ENCODE assay signal across 11 cellular contexts in genomic region chr6:44238687-44239350, GRCh38. TPM values are rescaled to one million over a fixed set of nuclear protein-coding genes. Genes with fewer than 3 reads are reported as not detected.
DNase-seq lines count a peak whose midpoint lies in the region; ATAC-seq, FAIRE-seq and TF ChIP-seq lines count a peak whose summit lies in the region.
"Had no signal": no experiment of that assay in that cellular context is flagged by ENCODE, and none has a peak within 500 bp of the region (broad histone marks: within the 10 kb centered on the region; RNA-seq: fewer than 3 reads in every experiment).

No MANE protein-coding gene starts in this region.

- 77% methylated on average over 7 of the region's 7 CpGs; no CpG with 5 or more reads in 1 of the 2 experiments for WGBS in H1 (ENCODE audit: extremely low coverage in 1 of 2, insufficient coverage in 1 of 2, insufficient read length in 1 of 2, insufficient replicate concordance in 2 of 2, low coverage in 1 of 2, low lambda C conversion rate in 2 of 2, missing lambda C conversion rate in 1 of 2), 2 experiments

- H3K27me3 ChIP-seq in Caco-2 (replicated peaks; ENCODE audit: control insufficient read depth, insufficient read depth, low read length) (no peaks in the 10 kb centered on the region), RWPE2 (ENCODE audit: insufficient read depth, poor library complexity, severe bottlenecking) (no peaks in the 10 kb centered on the region), H1 (replicated peaks in 1 of 4; ENCODE audit: control insufficient read depth in 3 of 4, extremely low read depth in 1 of 4, insufficient read depth in 3 of 4, low read length in 3 of 4) (no peaks in the 10 kb centered on the region; a peak in 1 of 7 replicates), osteoblast (ENCODE audit: insufficient read depth, low read length) (no peaks in the 10 kb centered on the region)

- H3K4me3 Mint-ChIP-seq in Caco-2 (ENCODE audit: unreplicated experiment) = peak overlapping the region; percentile 89

- no peak for FAIRE-seq in H1 (lab: Jason Lieb, UNC)

- no peak overlapping the region for H2BK20ac ChIP-seq in H1 (ENCODE audit: low read length)

- H3K18ac ChIP-seq in H1 (ENCODE audit: extremely low read depth, low read length) = no peak overlapping the region

- H4K20me1 ChIP-seq in H1 (replicated peaks in 1 of 2; ENCODE audit: control insufficient read depth in 1 of 2, insufficient read depth in 2 of 2, low read length in 2 of 2) (peaks cover 2% of the 10 kb centered on the region in 2 experiments), osteoblast (ENCODE audit: insufficient read depth, low read length) (no peaks in the 10 kb centered on the region)

- H3K79me1 ChIP-seq in H1 (ENCODE audit: low read depth, low read length) = no peaks in the 10 kb centered on the region

- H3K4me3 ChIP-seq in Caco-2 (ENCODE audit: low read depth, low read length) (no peak overlapping the region), RWPE2 (ENCODE audit: severe bottlenecking) (no peak overlapping the region), H1 (ENCODE audit: extremely low read depth in 1 of 4, insufficient read depth in 2 of 4, low read depth in 3 of 4, low read length in 4 of 4) (no peak overlapping the region), osteoblast (ENCODE audit: insufficient read depth, low read length) (no peak overlapping the region)

- H3K36me3 ChIP-seq in Caco-2 (ENCODE audit: control insufficient read depth, insufficient read depth, low read length) (no peaks in the 10 kb centered on the region), RWPE2 (ENCODE audit: low read depth) (peaks cover 7% of the 10 kb centered on the region; the same call in 1 of the 2 replicates), H1 (ENCODE audit: control insufficient read depth in 2 of 4, insufficient read depth in 4 of 4, low read length in 3 of 4) (peaks cover 6 to 11% (median 8%) of the 10 kb centered on the region in 4 experiments; a peak in 6 of 8 replicates), osteoblast (ENCODE audit: insufficient read depth, low read length) (no peaks in the 10 kb centered on the region)

- intact Hi-C loops in Caco-2 (cut with micrococcal nuclease; ENCODE audit: unreplicated experiment) = loop anchor here (1.0 kb wide), 1 partner anchor 143 kb away; no protein-coding TSS in a partner anchor

- H3K4me1 ChIP-seq in Caco-2 (peaks cover 19% of the 10 kb centered on the region), RWPE2 (ENCODE audit: insufficient read depth, poor library complexity, severe bottlenecking) (peaks cover 7% of the 10 kb centered on the region), H1 (replicated peaks in 1 of 4; ENCODE audit: control insufficient read depth in 3 of 4, insufficient read depth in 4 of 4, low read length in 3 of 4) (peaks cover 4 to 13% (median 9%) of the 10 kb centered on the region in 4 experiments; a peak in 6 of 7 replicates), osteoblast (ENCODE audit: insufficient read depth, low read length) (peaks cover 31% of the 10 kb centered on the region)

- H2AK5ac ChIP-seq in H1 (ENCODE audit: low read depth, low read length) = 0 out of 2 replicates have a peak overlapping the region, but pooled peaks have one; percentile 6

- peaks cover 14% of the 10 kb centered on the region for H3K36me3 Mint-ChIP-seq in Caco-2 (ENCODE audit: insufficient read depth, unreplicated experiment)

- no peak overlapping the region for H3K27ac Mint-ChIP-seq in Caco-2 (ENCODE audit: unreplicated experiment)

- no peak overlapping the region for H3K9ac ChIP-seq in H1 (replicated peaks in 1 of 4; ENCODE audit: extremely low read depth in 1 of 4, low read depth in 3 of 4, low read length in 3 of 4)

- no peak overlapping the region for H2BK12ac ChIP-seq in H1 (ENCODE audit: low read depth, low read length)

- H3K9me3 Mint-ChIP-seq in Caco-2 (ENCODE audit: unreplicated experiment) = no peaks in the 10 kb centered on the region

- H3K56ac ChIP-seq in H1 (replicated peaks; ENCODE audit: insufficient read length, low read depth, low read length) = no peak overlapping the region

- H4K8ac ChIP-seq in H1 (ENCODE audit: extremely low read depth, insufficient read depth, low read length) = no peak overlapping the region

- peak; percentile 38 to 40; a peak in 2 of 3 replicates for TF ChIP-seq POLR2A in H1 (IDR thresholded peaks at IDR 0.05; ENCODE audit: control extremely low read depth in 1 of 2, low read depth in 2 of 2, low read length in 2 of 2)

- H3K23me2 ChIP-seq in H1 (ENCODE audit: low read depth, low read length) = peaks cover 4% of the 10 kb centered on the region; the same call in 1 of the 2 replicates

- no peak overlapping the region for H4K5ac ChIP-seq in H1 (ENCODE audit: insufficient read length, low read depth, low read length)

- no peak for ATAC-seq in RWPE2 (ENCODE audit: low read depth)
- no peak for ATAC-seq in GM21381 (IDR thresholded peaks at IDR 0.05; ENCODE audit: unreplicated experiment)

- H3K4me2 ChIP-seq in H1 (ENCODE audit: insufficient read depth in 1 of 2, low read depth in 2 of 2, low read length in 2 of 2) (peak overlapping the region; percentile 25 to 84; a peak in 1 of 4 replicates), osteoblast (ENCODE audit: insufficient read depth, low read length) (no peak overlapping the region)

- BruUV-seq in Caco-2 (replicated peaks; lab: Mats Ljungman, UMichigan) = no TSS peak

- no peak for TF ChIP-seq RAD21 in H1 (IDR thresholded peaks at IDR 0.05 in 1 of 2, conservative IDR thresholded peaks at IDR 0.05 in 1 of 2; ENCODE audit: low read depth in 2 of 2, low read length in 2 of 2)

- DNase-seq in Caco-2 = no peak
- DNase-seq in RWPE2 (ENCODE audit: low spot score) = no peak
- no peak for DNase-seq in H1 (ENCODE audit: low read depth in 1 of 2, low spot score in 2 of 2)
- DNase-seq in osteoblast (ENCODE audit: insufficient read length, low spot score, missing footprints) = peak; percentile 15
- DNase-seq in NCI-H2227 treated with DMSO at 0.1 percent for 48 hours (lab: John Stamatoyannopoulos, UW) = no peak
- no peak for DNase-seq in amniotic stem cell (lab: John Stamatoyannopoulos, UW)
- DNase-seq in SIG-M5 (lab: John Stamatoyannopoulos, UW) = no peak
- DNase-seq: dermis blood vessel endothelial cell had no signal

- no peak for TF ChIP-seq EP300 in H1 (IDR thresholded peaks at IDR 0.05; ENCODE audit: borderline replicate concordance in 1 of 2, low read depth in 2 of 2, low read length in 2 of 2)

- H2AFZ ChIP-seq in H1 (ENCODE audit: low read length) = no peak overlapping the region
- no peak overlapping the region for H2AFZ ChIP-seq in osteoblast (ENCODE audit: low read length)

- no peak overlapping the region for H3K4ac ChIP-seq in H1 (replicated peaks; ENCODE audit: insufficient read length, low read depth, low read length)

- no peak overlapping the region for H3K23ac ChIP-seq in H1 (ENCODE audit: insufficient read length)

- H3K27ac ChIP-seq in RWPE2 (ENCODE audit: poor library complexity, severe bottlenecking) (peak overlapping the region; percentile 64), H1 (ENCODE audit: low read depth, low read length) (no peak overlapping the region), osteoblast (ENCODE audit: low read depth, low read length) (peak overlapping the region; percentile 60)
- H3K27ac ChIP-seq: KMS-11 had no signal

- no peaks in the 10 kb centered on the region for H3K79me2 ChIP-seq in H1 (ENCODE audit: control insufficient read depth in 1 of 2, insufficient read depth in 2 of 2, low read length in 2 of 2)
- H3K79me2 ChIP-seq in osteoblast (ENCODE audit: insufficient read depth, low read length) = no peaks in the 10 kb centered on the region

- H2BK15ac ChIP-seq in H1 (ENCODE audit: low read length) = no peak overlapping the region

- no peak overlapping the region for H2BK120ac ChIP-seq in H1 (replicated peaks; ENCODE audit: low read depth, low read length)

- H4K91ac ChIP-seq in H1 (replicated peaks; ENCODE audit: insufficient read length, low read length) = no peak overlapping the region

- H3K4me1 Mint-ChIP-seq in Caco-2 (ENCODE audit: low read depth, unreplicated experiment) = peaks cover 8% of the 10 kb centered on the region

- no peak overlapping the region for H3K14ac ChIP-seq in H1 (ENCODE audit: insufficient read length)

- no peaks in the 10 kb centered on the region for H3K27me3 Mint-ChIP-seq in Caco-2 (ENCODE audit: insufficient read depth, unreplicated experiment)

- POLR2A ChIA-PET in Caco-2 (lab: Charles Lee) = no interaction called here
- POLR2A ChIA-PET in H1 (lab: Charles Lee; ENCODE audit: partially characterized antibody) = interaction anchor here (1.0 to 21.0 kb wide), 6 partner anchors 7 to 66 kb away, joined by 3 to 581 read pairs (median 49); partner anchors contain the start of genes HSP90AB1, SLC29A1 and SLC35B2

- no peak overlapping the region for H2BK5ac ChIP-seq in H1 (ENCODE audit: low read depth, low read length)

- CTCF ChIA-PET in Caco-2 (lab: Charles Lee) = interaction anchor here (0.6 kb wide), 1 partner anchor 16 kb away, joined by 3 read pairs; the partner anchor contains the start of gene SLC29A1
- CTCF ChIA-PET in H1 (lab: Charles Lee; ENCODE audit: partially characterized antibody) = interaction anchor here (0.7 to 5.6 kb wide), 6 partner anchors 8 to 143 kb away, joined by 3 to 129 read pairs (median 3); partner anchors contain the start of genes HSP90AB1 and SLC29A1

- H3K9me3 ChIP-seq in Caco-2 (no peaks in the 10 kb centered on the region), RWPE2 (ENCODE audit: severe bottlenecking) (no peaks in the 10 kb centered on the region), H1 (ENCODE audit: insufficient read depth in 2 of 2, low read depth in 1 of 2, low read length in 1 of 2) (no peaks in the 10 kb centered on the region), osteoblast (ENCODE audit: low read depth, low read length) (no peaks in the 10 kb centered on the region)

- no peak for TF ChIP-seq CTCF in Caco-2 (IDR thresholded peaks at IDR 0.05; ENCODE audit: insufficient read depth in 1 of 2, low read depth in 1 of 2, low read length in 1 of 2, severe bottlenecking in 1 of 2, unreplicated experiment in 1 of 2)
- TF ChIP-seq CTCF in RWPE2 (IDR thresholded peaks at IDR 0.05; ENCODE audit: poor library complexity, severe bottlenecking) = no peak
- no peak for TF ChIP-seq CTCF in H1 (IDR thresholded peaks at IDR 0.05; ENCODE audit: control extremely low read depth in 1 of 3, insufficient read depth in 1 of 3, low read depth in 1 of 3, low read length in 3 of 3)
- TF ChIP-seq CTCF in osteoblast (IDR thresholded peaks at IDR 0.05; ENCODE audit: extremely low read depth, low read depth, low read length) = no peak

RNA-seq across cellular contexts. Expression of gene HSP90AB1, which starts 8.1 kb away (rescaled TPM):
- total RNA-seq in Caco-2 (2022) = 967 and 1,046 TPM in 2 replicates
- total RNA-seq in H1 (2021; fragmentation: NEBNext Ultra II Directional; extraction: Animal tissue kit (Norgen Biotek cat#: 25700)) = 2,224 and 2,297 TPM in 2 replicates
- polyA plus RNA-seq in H1 (2011; rRNA removed) = 1,244 and 1,564 TPM in 2 replicates
- polyA plus RNA-seq in H1 (2011; cell fraction: cytosol; rRNA removed) = 1,987 TPM
- polyA plus RNA-seq in H1 (2011; cell fraction: nucleus; rRNA removed) = 1,165 TPM
- 2,191 to 2,644 TPM (median 2,404 TPM) in 4 replicates for polyA plus RNA-seq in H1 (2012, experiment 1 of 2)
- 384 TPM for polyA plus RNA-seq in H1 (2012, experiment 2 of 2)
- polyA plus RNA-seq in H1 (2013, experiment 1 of 2) = 1,706 TPM
- 1,654 TPM for polyA plus RNA-seq in H1 (2013, experiment 2 of 2)
- 1,724 and 1,899 TPM in 2 replicates for polyA minus RNA-seq in H1 (2011; rRNA and poly(A)+ RNA removed)
- 850 TPM for polyA minus RNA-seq in H1 (2011; cell fraction: cytosol; rRNA and poly(A)+ RNA removed)
- polyA minus RNA-seq in H1 (2011; cell fraction: nucleus; rRNA and poly(A)+ RNA removed) = 610 TPM
- total RNA-seq in osteoblast = 676 and 702 TPM in 2 replicates

RNA-seq across cellular contexts. Expression of gene SLC29A1, which starts 15.4 kb away (rescaled TPM):
- total RNA-seq in Caco-2 (2022) (80.7 and 81.3 TPM in 2 replicates), osteoblast (8.0 and 10.0 TPM in 2 replicates)
- total RNA-seq in H1 (2021; fragmentation: NEBNext Ultra II Directional; extraction: Animal tissue kit (Norgen Biotek cat#: 25700)) = 187 and 196 TPM in 2 replicates
- 558 and 626 TPM in 2 replicates for polyA plus RNA-seq in H1 (2011; rRNA removed)
- polyA plus RNA-seq in H1 (2011; cell fraction: cytosol; rRNA removed) = 409 TPM
- 636 TPM for polyA plus RNA-seq in H1 (2011; cell fraction: nucleus; rRNA removed)
- polyA plus RNA-seq in H1 (2012, experiment 1 of 2) = 210 to 268 TPM (median 256 TPM) in 4 replicates
- polyA plus RNA-seq in H1 (2012, experiment 2 of 2) = 267 TPM
- 396 TPM for polyA plus RNA-seq in H1 (2013, experiment 1 of 2)
- 418 TPM for polyA plus RNA-seq in H1 (2013, experiment 2 of 2)
- polyA minus RNA-seq in H1 (2011; rRNA and poly(A)+ RNA removed) = 456 and 664 TPM in 2 replicates
- polyA minus RNA-seq in H1 (2011; cell fraction: cytosol; rRNA and poly(A)+ RNA removed) = 124 TPM
- 168 TPM for polyA minus RNA-seq in H1 (2011; cell fraction: nucleus; rRNA and poly(A)+ RNA removed)

RNA-seq across cellular contexts. Expression of gene SLC35B2, which starts 18.5 kb away (rescaled TPM):
- 44.6 and 44.8 TPM in 2 replicates for total RNA-seq in Caco-2 (2022)
- total RNA-seq in H1 (2021; fragmentation: NEBNext Ultra II Directional; extraction: Animal tissue kit (Norgen Biotek cat#: 25700)) = 29.5 and 32.3 TPM in 2 replicates
- polyA plus RNA-seq in H1 (2011; rRNA removed) = 65.0 and 73.7 TPM in 2 replicates
- polyA plus RNA-seq in H1 (2011; cell fraction: cytosol; rRNA removed) = 49.6 TPM
- polyA plus RNA-seq in H1 (2011; cell fraction: nucleus; rRNA removed) = 90.4 TPM
- 26.2 to 41.2 TPM (median 36.7 TPM) in 4 replicates for polyA plus RNA-seq in H1 (2012, experiment 1 of 2)
- polyA plus RNA-seq in H1 (2012, experiment 2 of 2) = 48.9 TPM
- polyA plus RNA-seq in H1 (2013, experiment 1 of 2) = 43.7 TPM
- 43.6 TPM for polyA plus RNA-seq in H1 (2013, experiment 2 of 2)
- polyA minus RNA-seq in H1 (2011; rRNA and poly(A)+ RNA removed) = 48.1 and 49.1 TPM in 2 replicates
- 21.4 TPM for polyA minus RNA-seq in H1 (2011; cell fraction: cytosol; rRNA and poly(A)+ RNA removed)
- polyA minus RNA-seq in H1 (2011; cell fraction: nucleus; rRNA and poly(A)+ RNA removed) = 25.3 TPM
- total RNA-seq in osteoblast = 86.0 and 94.1 TPM in 2 replicates

RNA-seq across cellular contexts. Expression of gene MYMX, which starts 22.1 kb away (rescaled TPM):
- total RNA-seq in Caco-2 (2022) (not detected in 2 replicates), osteoblast (not detected in 2 replicates)
- total RNA-seq in H1 (2021; fragmentation: NEBNext Ultra II Directional; extraction: Animal tissue kit (Norgen Biotek cat#: 25700)) = 4.7 and 5.2 TPM in 2 replicates
- polyA plus RNA-seq in H1 (2011; rRNA removed) = 5.3 and 6.9 TPM in 2 replicates
- 6.9 TPM for polyA plus RNA-seq in H1 (2011; cell fraction: cytosol; rRNA removed)
- polyA plus RNA-seq in H1 (2011; cell fraction: nucleus; rRNA removed) = 8.2 TPM
- polyA plus RNA-seq in H1 (2012, experiment 1 of 2) = 7.5 to 8.9 TPM (median 7.9 TPM) in 4 replicates
- polyA plus RNA-seq in H1 (2012, experiment 2 of 2) = 9.3 TPM
- polyA plus RNA-seq in H1 (2013, experiment 1 of 2) = 10.1 TPM
- polyA plus RNA-seq in H1 (2013, experiment 2 of 2) = 10.6 TPM
- 3.2 and 3.8 TPM in 2 replicates for polyA minus RNA-seq in H1 (2011; rRNA and poly(A)+ RNA removed)
- polyA minus RNA-seq in H1 (2011; cell fraction: cytosol; rRNA and poly(A)+ RNA removed) = 5.0 TPM
- polyA minus RNA-seq in H1 (2011; cell fraction: nucleus; rRNA and poly(A)+ RNA removed) = 5.1 TPM
- total RNA-seq: Daoy, dermis blood vessel endothelial cell had no signal

RNA-seq across cellular contexts. Expression of gene NFKBIE, which starts 26.5 kb away (rescaled TPM):
- 8.4 and 10.1 TPM in 2 replicates for total RNA-seq in Caco-2 (2022)
- total RNA-seq in H1 (2021; fragmentation: NEBNext Ultra II Directional; extraction: Animal tissue kit (Norgen Biotek cat#: 25700)) = 10.8 and 13.5 TPM in 2 replicates
- polyA plus RNA-seq in H1 (2011; rRNA removed) = 19.2 and 22.9 TPM in 2 replicates
- 18.8 TPM for polyA plus RNA-seq in H1 (2011; cell fraction: cytosol; rRNA removed)
- 14.3 TPM for polyA plus RNA-seq in H1 (2011; cell fraction: nucleus; rRNA removed)
- polyA plus RNA-seq in H1 (2012, experiment 1 of 2) = 12.7 to 17.1 TPM (median 13.6 TPM) in 4 replicates
- polyA plus RNA-seq in H1 (2012, experiment 2 of 2) = 17.0 TPM
- polyA plus RNA-seq in H1 (2013, experiment 1 of 2) = 6.2 TPM
- polyA plus RNA-seq in H1 (2013, experiment 2 of 2) = 7.5 TPM
- 7.0 and 9.3 TPM in 2 replicates for polyA minus RNA-seq in H1 (2011; rRNA and poly(A)+ RNA removed)
- polyA minus RNA-seq in H1 (2011; cell fraction: cytosol; rRNA and poly(A)+ RNA removed) = 7.8 TPM
- 12.2 TPM for polyA minus RNA-seq in H1 (2011; cell fraction: nucleus; rRNA and poly(A)+ RNA removed)
- total RNA-seq in osteoblast = 3.2 and 4.7 TPM in 2 replicates
